ENCODE assay signal across 28 cellular contexts in genomic region chr11:17572359-17572690, GRCh38. TPM values are rescaled to one million over a fixed set of nuclear protein-coding genes. Genes with fewer than 3 reads are reported as not detected.
DNase-seq lines count a peak whose midpoint lies in the region; ATAC-seq and TF ChIP-seq lines count a peak whose summit lies in the region.
"Had no signal": no experiment of that assay in that cellular context is flagged by ENCODE, and none has a peak within 500 bp of the region (broad histone marks: within the 10 kb centered on the region; RNA-seq: fewer than 3 reads in every experiment).

No MANE protein-coding gene starts in this region.

- H3K9me3 Mint-ChIP-seq in type B pancreatic cell, result no peaks in the 10 kb centered on the region
- H3K9me3 Mint-ChIP-seq: activated naive CD8-positive, alpha-beta T cell treated with anti-CD3 and anti-CD28 coated beads for 36 hours; central memory CD8-positive, alpha-beta T cell had no signal

- H3K4me3 ChIP-seq in left ventricle myocardium inferior (no peak overlapping the region), RWPE2 (ENCODE audit: severe bottlenecking) (no peak overlapping the region)
- H3K4me3 ChIP-seq: suprapubic skin, uterus had no signal

- TF ChIP-seq CTCF in left ventricle myocardium inferior (IDR thresholded peaks at IDR 0.05; ENCODE audit: borderline replicate concordance) (no peak), RWPE2 (IDR thresholded peaks at IDR 0.05; ENCODE audit: poor library complexity, severe bottlenecking) (no peak), type B pancreatic cell (conservative IDR thresholded peaks at IDR 0.05) (no peak)

- H3K9me3 ChIP-seq in left ventricle myocardium inferior (replicated peaks) (no peaks in the 10 kb centered on the region), RWPE2 (ENCODE audit: severe bottlenecking) (no peaks in the 10 kb centered on the region)
- H3K9me3 ChIP-seq: BE2C, Caco-2, suprapubic skin, uterus had no signal

- no peaks in the 10 kb centered on the region for H3K4me1 ChIP-seq in left ventricle myocardium inferior
- no peaks in the 10 kb centered on the region for H3K4me1 ChIP-seq in RWPE2 (ENCODE audit: insufficient read depth, poor library complexity, severe bottlenecking)
- H3K4me1 ChIP-seq: BE2C, suprapubic skin, uterus had no signal

- H3K4me1 Mint-ChIP-seq in type B pancreatic cell (ENCODE audit: unreplicated experiment), result peaks cover 13% of the 10 kb centered on the region
- H3K4me1 Mint-ChIP-seq: central memory CD8-positive, alpha-beta T cell had no signal

- H3K4me3 Mint-ChIP-seq in type B pancreatic cell, result no peak overlapping the region
- H3K4me3 Mint-ChIP-seq: activated naive CD8-positive, alpha-beta T cell treated with anti-CD3 and anti-CD28 coated beads for 36 hours; central memory CD8-positive, alpha-beta T cell had no signal

- H3K27me3 ChIP-seq in left ventricle myocardium inferior (ENCODE audit: low read depth) (peaks cover 18% of the 10 kb centered on the region), RWPE2 (ENCODE audit: insufficient read depth, poor library complexity, severe bottlenecking) (no peaks in the 10 kb centered on the region)
- H3K27me3 ChIP-seq: BE2C, uterus had no signal

- DNase-seq in left cardiac atrium (no peak), left ventricle myocardium inferior (no peak), RWPE2 (ENCODE audit: low spot score) (no peak), ecto neural progenitor cell (ENCODE audit: low spot score) (peak; percentile 24), type B pancreatic cell (ENCODE audit: extremely low spot score, unreplicated experiment) (peak; percentile 50), AG08396 (ENCODE audit: low spot score) (no peak), erythroblast (lab: John Stamatoyannopoulos, UW) (no peak)
- DNase-seq: activated naive CD8-positive, alpha-beta T cell treated with anti-CD3 and anti-CD28 coated beads for 36 hours; BE2C; Caco-2; DMS79 treated with DMSO at 0.1 percent for 48 hours; kidney glomerular epithelial cell; mammary epithelial cell; NCI-H1417; NCI-H2081 treated with DMSO at 0.1 percent for 48 hours; NCI-H446; NCI-H82; SHP77 treated with DMSO at 0.1 percent for 48 hours; T-helper 9 cell; uterus had no signal

- TF ChIP-seq POLR2A in erythroblast (IDR thresholded peaks at IDR 0.05; ENCODE audit: low read length), result no peak

- no peak overlapping the region for H3K27ac Mint-ChIP-seq in type B pancreatic cell
- H3K27ac Mint-ChIP-seq: activated naive CD8-positive, alpha-beta T cell treated with anti-CD3 and anti-CD28 coated beads for 36 hours had no signal

- no peak overlapping the region for H3K27ac ChIP-seq in left ventricle myocardium inferior (replicated peaks)
- no peak overlapping the region for H3K27ac ChIP-seq in RWPE2 (ENCODE audit: poor library complexity, severe bottlenecking)
- H3K27ac ChIP-seq: suprapubic skin, uterus had no signal

- H3K36me3 ChIP-seq in left ventricle myocardium inferior (no peaks in the 10 kb centered on the region), RWPE2 (ENCODE audit: low read depth) (no peaks in the 10 kb centered on the region)
- H3K36me3 ChIP-seq: BE2C, suprapubic skin, uterus had no signal

- intact Hi-C loops in left cardiac atrium (cut with DNase I) (no loop called here), left ventricle myocardium inferior (cut with micrococcal nuclease) (no loop called here)

- ATAC-seq in left cardiac atrium (peak; percentile 26 to 39), RWPE2 (ENCODE audit: low read depth) (peak; percentile 26; the same call in 1 of the 3 replicates), GM18907 (IDR thresholded peaks at IDR 0.05; ENCODE audit: unreplicated experiment) (no peak)
- ATAC-seq: activated CD4-positive, CD25-positive, alpha-beta regulatory T cell treated with anti-CD3 and anti-CD28 coated beads, Interleukin-2, amount 50 U/mL, for 24 hours; HCT116 had no signal

- peaks cover 22% of the 10 kb centered on the region for H3K27me3 Mint-ChIP-seq in type B pancreatic cell
- H3K27me3 Mint-ChIP-seq: activated naive CD8-positive, alpha-beta T cell treated with anti-CD3 and anti-CD28 coated beads for 36 hours had no signal

- no peaks in the 10 kb centered on the region for H3K36me3 Mint-ChIP-seq in type B pancreatic cell
- H3K36me3 Mint-ChIP-seq: activated naive CD8-positive, alpha-beta T cell treated with anti-CD3 and anti-CD28 coated beads for 36 hours had no signal

RNA-seq across cellular contexts. Expression of gene OTOG, which starts 25.3 kb away (rescaled TPM):
- total RNA-seq in left cardiac atrium (not detected), left ventricle myocardium inferior (not detected), type B pancreatic cell (ENCODE audit: low replicate concordance) (0.21 and 1.5 TPM in 2 replicates)
- total RNA-seq: A673; activated naive CD8-positive, alpha-beta T cell treated with anti-CD3 and anti-CD28 coated beads for 36 hours; M059J; mammary epithelial cell; suprapubic skin had no signal

RNA-seq across cellular contexts. Expression of gene USH1C, which starts 28.1 kb away (rescaled TPM):
- total RNA-seq in left cardiac atrium, result under 1 TPM in 1 of 2 donors, not detected in 1; 0.88 TPM
- total RNA-seq in left ventricle myocardium inferior, result not detected
- total RNA-seq in type B pancreatic cell (ENCODE audit: low replicate concordance), result 21.8 and 30.0 TPM in 2 replicates
- total RNA-seq: A673; activated naive CD8-positive, alpha-beta T cell treated with anti-CD3 and anti-CD28 coated beads for 36 hours; M059J; mammary epithelial cell; skeletal muscle tissue; suprapubic skin had no signal

Comparison
In these comparisons a context has a peak if more than half of its experiments do, and no peak if none do; other contexts are left out.
1. DNase-seq: peak in ecto neural progenitor cell (single experiment) and type B pancreatic cell (single experiment); none in left cardiac atrium (single experiment), left ventricle myocardium inferior (single experiment), RWPE2 (single experiment), AG08396 (single experiment) and erythroblast (0 of 2).
2. RNA of gene USH1C, which starts 28.1 kb away (total RNA-seq): 21.8 to 30.0 TPM in type B pancreatic cell; 0.88 TPM in left cardiac atrium and not detected in left ventricle myocardium inferior (single experiment); every median in the first group is over 10 times any median in the second.